11 cellular contexts compared by ENCODE assay signal in genomic region chr2:68741805-68742306, GRCh38. TPM values are rescaled to one million over a fixed set of nuclear protein-coding genes. Genes with fewer than 3 reads are reported as not detected.
DNase-seq lines count a peak whose midpoint lies in the region; ATAC-seq, FAIRE-seq and TF ChIP-seq lines count a peak whose summit lies in the region.
"Had no signal": no experiment of that assay in that cellular context is flagged by ENCODE, and none has a peak within 500 bp of the region (broad histone marks: within the 10 kb centered on the region; RNA-seq: fewer than 3 reads in every experiment).

No MANE protein-coding gene starts in this region.

- peak overlapping the region in 2 of 3 donors; percentile 42 to 74 for H3K4me3 Mint-ChIP-seq in T-cell

- no peak for DNase-seq in left ventricle myocardium superior
- no peak for DNase-seq in cardiac septum (ENCODE audit: low spot score)
- DNase-seq in T-cell: no peak
- DNase-seq in upper lobe of right lung: no peak
- no peak for DNase-seq in frontal cortex (ENCODE audit: low spot score in 2 of 2)
- DNase-seq in erythroblast (lab: John Stamatoyannopoulos, UW): no peak
- no peak for DNase-seq in AG08396 (ENCODE audit: low spot score)
- DNase-seq: islet precursor cell, posterior cingulate gyrus had no signal

- intact Hi-C loops in left ventricle myocardium superior (cut with micrococcal nuclease) (no loop called here), cardiac septum (cut with DNase I) (no loop called here), upper lobe of right lung (cut with DNase I) (no loop called here)

- no peaks in the 10 kb centered on the region for H3K27me3 ChIP-seq in upper lobe of right lung

- no peak for TF ChIP-seq POLR2A in erythroblast (IDR thresholded peaks at IDR 0.05; ENCODE audit: low read length)

- H3K36me3 Mint-ChIP-seq in T-cell: peaks cover 51% of the 10 kb centered on the region

- POLR2A ChIA-PET in T-cell (lab: Charles Lee): interaction anchor here (0.5 to 0.6 kb wide), 3 partner anchors 23 to 88 kb away, joined by 3 read pairs; no protein-coding TSS in a partner anchor

- peak; percentile 43 for ATAC-seq in left ventricle myocardium superior
- ATAC-seq in T-cell (replicated peaks in 1 of 4): no peak
- ATAC-seq in esophagus mucosa: peak; percentile 63
- peak; percentile 61 for ATAC-seq in upper lobe of right lung

- no peak overlapping the region for H3K4me3 ChIP-seq in upper lobe of right lung

- H3K9me3 Mint-ChIP-seq in T-cell: no peaks in the 10 kb centered on the region

- peaks cover 90 to 93% (median 91%) of the 10 kb centered on the region in 3 donors for H3K4me1 Mint-ChIP-seq in T-cell

- CTCF ChIA-PET in T-cell (lab: Charles Lee): interaction anchor here (0.6 to 7.5 kb wide), 9 partner anchors 8 to 278 kb away, joined by 3 to 78 read pairs (median 3); no protein-coding TSS in a partner anchor

- no peaks in the 10 kb centered on the region for H3K9me3 ChIP-seq in upper lobe of right lung

- no peaks in the 10 kb centered on the region for H3K27me3 Mint-ChIP-seq in T-cell

- H3K27ac Mint-ChIP-seq in T-cell: peak overlapping the region; percentile 62 to 83

- H3K36me3 ChIP-seq in upper lobe of right lung: no peaks in the 10 kb centered on the region

- TF ChIP-seq CTCF in upper lobe of right lung (IDR thresholded peaks at IDR 0.05): no peak

- H3K27ac ChIP-seq in upper lobe of right lung: peak overlapping the region; percentile 65
- H3K27ac ChIP-seq: C4-2B had no signal

- H3K4me1 ChIP-seq in upper lobe of right lung: peaks cover 39% of the 10 kb centered on the region

- FAIRE-seq in frontal cortex (lab: Jason Lieb, UNC): no peak

RNA-seq across cellular contexts. Expression of gene ARHGAP25, which starts 7.2 kb away (rescaled TPM):
- 5.4 TPM for total RNA-seq in left ventricle myocardium superior
- total RNA-seq in cardiac septum: 5.2 TPM
- 100 to 1,000 TPM; 103 to 134 (median 123) TPM for total RNA-seq in T-cell
- 3.1 TPM for total RNA-seq in esophagus mucosa
- total RNA-seq in upper lobe of right lung: 31.8 TPM
- total RNA-seq in frontal cortex: 1.2 TPM

Comparison
In these comparisons a context has a peak if more than half of its experiments do, and no peak if none do; other contexts are left out.
1. ATAC-seq: peak in left ventricle myocardium superior (single experiment), esophagus mucosa (single experiment) and upper lobe of right lung (single experiment); none in T-cell (0 of 4).